In the genomic region with DNA sequence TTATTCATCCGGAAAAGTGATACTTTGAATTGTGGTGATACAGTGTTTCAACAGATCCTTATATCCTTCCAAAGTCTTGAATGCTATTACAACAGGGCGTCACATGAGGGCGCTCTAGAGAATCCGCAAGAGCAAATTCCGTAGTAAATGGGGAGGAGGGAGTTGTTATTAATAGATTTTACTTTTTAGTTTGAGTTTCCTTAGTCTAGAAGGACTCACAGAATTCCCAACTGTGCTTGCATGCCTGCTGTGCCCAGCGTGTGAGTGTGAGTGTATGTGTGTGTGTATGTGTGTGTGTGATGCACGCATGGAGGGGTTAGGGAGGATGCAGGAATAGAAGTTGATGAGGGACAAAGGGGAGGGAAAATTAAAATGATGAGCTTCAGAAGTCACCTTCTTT, we compare ENCODE assay signal across 9 cellular contexts.
DNase-seq lines count a peak whose midpoint lies in the region; ATAC-seq and TF ChIP-seq lines count a peak whose summit lies in the region.
"Had no signal": no experiment of that assay in that cellular context is flagged by ENCODE, and none has a peak within 500 bp of the region (broad histone marks: within the 10 kb centered on the region; RNA-seq: fewer than 3 reads in every experiment).

No MANE protein-coding gene starts in this region.

- H3K4me2 ChIP-seq in DOHH2 (ENCODE audit: low read length): no peak overlapping the region
- H3K4me2 ChIP-seq in osteoblast (ENCODE audit: insufficient read depth, low read length): peak overlapping the region; percentile 18

- no peak overlapping the region for H2AFZ ChIP-seq in osteoblast (ENCODE audit: low read length)

- no peak overlapping the region for H3K9ac ChIP-seq in SK-N-MC (ENCODE audit: insufficient read length)

- no peaks in the 10 kb centered on the region for H3K9me2 ChIP-seq in DOHH2 (replicated peaks; ENCODE audit: control insufficient read depth, low read length)

- H3K79me2 ChIP-seq in DOHH2 (ENCODE audit: control insufficient read depth, low read length) (no peaks in the 10 kb centered on the region), osteoblast (ENCODE audit: insufficient read depth, low read length) (no peaks in the 10 kb centered on the region)

- ATAC-seq in HG03135 (IDR thresholded peaks at IDR 0.05; ENCODE audit: unreplicated experiment): no peak
- no peak for ATAC-seq in GM19452 (IDR thresholded peaks at IDR 0.05; ENCODE audit: unreplicated experiment)

- no peak overlapping the region for H3K4me3 ChIP-seq in DOHH2 (ENCODE audit: low read length)
- H3K4me3 ChIP-seq in SK-N-MC: no peak overlapping the region
- H3K4me3 ChIP-seq in osteoblast (ENCODE audit: insufficient read depth, low read length): no peak overlapping the region

- TF ChIP-seq CTCF in DOHH2 (IDR thresholded peaks at IDR 0.05; ENCODE audit: low read depth, low read length, poor library complexity, severe bottlenecking) (peak; percentile 97), osteoblast (IDR thresholded peaks at IDR 0.05; ENCODE audit: extremely low read depth, low read depth, low read length) (peak; percentile 84)

- DNase-seq in Kasumi-1 (lab: John Stamatoyannopoulos, UW): peak; percentile 2 to 16
- DNase-seq in SK-N-MC (ENCODE audit: low read depth, low spot score): peak; percentile 28
- peak; percentile 47 for DNase-seq in fibroblast of the conjunctiva (ENCODE audit: low read depth)
- peak; percentile 59 for DNase-seq in osteoblast (ENCODE audit: insufficient read length, low spot score, missing footprints)
- DNase-seq in activated effector memory CD4-positive, alpha-beta T cell treated with anti-CD3 and anti-CD28 coated beads, Interleukin-2, amount 50 U/mL, for 16 hours: no peak
- DNase-seq: activated B cell treated with CpG ODN at 0.5 μM for 24 hours had no signal

- H3K9me3 ChIP-seq in DOHH2 (ENCODE audit: control insufficient read depth, insufficient read depth, low read length) (no peaks in the 10 kb centered on the region), SK-N-MC (ENCODE audit: low read depth, low read length) (no peaks in the 10 kb centered on the region), osteoblast (ENCODE audit: low read depth, low read length) (no peaks in the 10 kb centered on the region)

- no peaks in the 10 kb centered on the region for H3K27me3 ChIP-seq in DOHH2 (ENCODE audit: control insufficient read depth, low read length)
- H3K27me3 ChIP-seq in osteoblast (ENCODE audit: insufficient read depth, low read length): peaks cover 4% of the 10 kb centered on the region

- H4K20me1 ChIP-seq in DOHH2 (ENCODE audit: control insufficient read depth, insufficient read depth, low read depth, low read length): no peaks in the 10 kb centered on the region
- H4K20me1 ChIP-seq in osteoblast (ENCODE audit: insufficient read depth, low read length): no peaks in the 10 kb centered on the region

- H3K27ac ChIP-seq in DOHH2 (ENCODE audit: low read depth, low read length) (no peak overlapping the region), SK-N-MC (no peak overlapping the region), osteoblast (ENCODE audit: low read depth, low read length) (no peak overlapping the region)

- H3K36me3 ChIP-seq in DOHH2 (ENCODE audit: control insufficient read depth, low read length): no peaks in the 10 kb centered on the region
- no peaks in the 10 kb centered on the region for H3K36me3 ChIP-seq in SK-N-MC (ENCODE audit: insufficient read depth, low read length)
- H3K36me3 ChIP-seq in osteoblast (ENCODE audit: insufficient read depth, low read length): no peaks in the 10 kb centered on the region

- no peaks in the 10 kb centered on the region for H3F3A ChIP-seq in DOHH2 (ENCODE audit: control insufficient read depth, insufficient read depth)

- H3K4me1 ChIP-seq in DOHH2 (ENCODE audit: control insufficient read depth, low read length) (peaks cover 6% of the 10 kb centered on the region), osteoblast (ENCODE audit: insufficient read depth, low read length) (peaks cover 10% of the 10 kb centered on the region)
